Comparison of ENCODE assay signal across 8 cellular contexts in genomic region chr6:2633763-2634150, GRCh38.
DNase-seq lines count a peak whose midpoint lies in the region; ATAC-seq, FAIRE-seq and TF ChIP-seq lines count a peak whose summit lies in the region.
"Had no signal": no experiment of that assay in that cellular context is flagged by ENCODE, and none has a peak within 500 bp of the region (broad histone marks: within the 10 kb centered on the region; RNA-seq: fewer than 3 reads in every experiment).

No MANE protein-coding gene starts in this region.

- DNase-seq in K562 (ENCODE audit: extremely low read depth in 1 of 4, low spot score in 3 of 4) (no peak), HepG2 (ENCODE audit: low spot score) (no peak), GM19240 (ENCODE audit: insufficient read length, low spot score) (no peak)
- DNase-seq in stimulated activated CD4-positive, alpha-beta T cell treated with anti-CD3 and anti-CD28 coated beads, Interleukin-4, amount 100 ng/mL, for 4 hours = no peak

- intact Hi-C loops in K562 (cut with micrococcal nuclease) = loop anchor here (1.0 to 10.0 kb wide), 6 partner anchors 64 to 1037 kb away; no protein-coding TSS in a partner anchor
- intact Hi-C loops in HepG2 (cut with micrococcal nuclease; ENCODE audit: unreplicated experiment) = loop anchor here (1.0 to 10.0 kb wide), 5 partner anchors 61 to 1037 kb away; no protein-coding TSS in a partner anchor

- no peak for ATAC-seq in K562
- ATAC-seq in HepG2 = no peak
- no peak for ATAC-seq in GM18519 (IDR thresholded peaks at IDR 0.05; ENCODE audit: low FRiP score, unreplicated experiment)

- BruUV-seq in K562 (replicated peaks; lab: Mats Ljungman, UMichigan) (no TSS peak), HepG2 (replicated peaks; lab: Mats Ljungman, UMichigan) (no TSS peak)

- no peaks in the 10 kb centered on the region for H4K20me1 ChIP-seq in K562 (replicated peaks; ENCODE audit: control insufficient read depth, insufficient read depth, low read length)
- no peaks in the 10 kb centered on the region for H4K20me1 ChIP-seq in HepG2 (ENCODE audit: insufficient read depth, low read length)

- WGBS in HUES64 = 75% methylated on average over 15 of the region's 15 CpGs
- WGBS in K562 (ENCODE audit: insufficient coverage, low coverage, missing lambda C conversion rate) = 49% methylated on average over 15 of the region's 15 CpGs
- WGBS in HepG2 (ENCODE audit: low lambda C conversion rate) = 79% methylated on average over 15 of the region's 15 CpGs

- H3K9ac ChIP-seq in HUES64 (ENCODE audit: low read depth, low read length) (peak overlapping the region; percentile 48), K562 (ENCODE audit: insufficient read depth in 1 of 2, low read depth in 2 of 2, low read length in 2 of 2) (no peak overlapping the region), HepG2 (ENCODE audit: insufficient read depth, low read depth, low read length) (no peak overlapping the region), stomach smooth muscle (ENCODE audit: low read length in 2 of 2) (peak overlapping the region; percentile 23 to 36)

- POLR2A ChIA-PET in K562 (lab: Yijun Ruan, JAX) = interaction anchor here (1.0 to 1.3 kb wide), 3 partner anchors 8 to 433 kb away, joined by 3 read pairs; no protein-coding TSS in a partner anchor
- POLR2A ChIA-PET in HepG2 (lab: Yijun Ruan, JAX) = no interaction called here

- H3K9me1 ChIP-seq in K562 (ENCODE audit: control insufficient read depth, insufficient read depth, low read length) = no peaks in the 10 kb centered on the region

- TF ChIP-seq EP300 in K562 (IDR thresholded peaks at IDR 0.05; ENCODE audit: low read length) (no peak), HepG2 (IDR thresholded peaks at IDR 0.05; ENCODE audit: low read depth in 2 of 2, low read length in 2 of 2) (no peak), HepG2 (CRISPR knock-in tag; IDR thresholded peaks at IDR 0.05; ENCODE audit: borderline replicate concordance) (no peak)

- H3K79me2 ChIP-seq in K562 (ENCODE audit: control insufficient read depth, insufficient read depth, low read length) (no peaks in the 10 kb centered on the region), HepG2 (ENCODE audit: insufficient read depth, low read length) (no peaks in the 10 kb centered on the region)

- H3K9me3 ChIP-seq in HUES64 (ENCODE audit: insufficient read depth, low read depth, low read length) = no peaks in the 10 kb centered on the region
- H3K9me3 ChIP-seq in K562 (replicated peaks; ENCODE audit: control insufficient read depth, insufficient read depth, low read depth, low read length) = no peaks in the 10 kb centered on the region
- H3K9me3 ChIP-seq in HepG2 (ENCODE audit: low read length) = no peaks in the 10 kb centered on the region
- no peaks in the 10 kb centered on the region for H3K9me3 ChIP-seq in stomach smooth muscle (ENCODE audit: control insufficient read depth in 2 of 2, low read length in 2 of 2)

- FAIRE-seq in K562 (lab: Jason Lieb, UNC) (no peak), HepG2 (lab: Jason Lieb, UNC) (no peak)
- FAIRE-seq: TTC549 had no signal

- CTCF ChIA-PET in K562 (lab: Yijun Ruan, JAX; ENCODE audit: low intra/inter-chr PET ratio) (interaction anchor here (2.0 kb wide), 1 partner anchor 1037 kb away, joined by 9 read pairs; no protein-coding TSS in a partner anchor), HepG2 (lab: Yijun Ruan, JAX; ENCODE audit: low intra/inter-chr PET ratio, low total read pairs) (interaction anchor here (1.6 to 1.9 kb wide), 2 partner anchors 38 to 1037 kb away, joined by 8 read pairs; no protein-coding TSS in a partner anchor)

- H3K4me2 ChIP-seq in K562 (ENCODE audit: insufficient read depth, low read length) = no peak overlapping the region
- H3K4me2 ChIP-seq in HepG2 (ENCODE audit: low read depth, low read length) = peak overlapping the region; percentile 68; the same call in 1 of the 2 replicates

- H2AFZ ChIP-seq in K562 (ENCODE audit: low read depth, low read length) (peak overlapping the region; percentile 51), HepG2 (ENCODE audit: low read length) (no peak overlapping the region)

- peaks cover 25% of the 10 kb centered on the region for H3K4me1 ChIP-seq in HUES64 (ENCODE audit: insufficient read depth, low read length)
- peaks cover 0 to 8% of the 10 kb centered on the region in 2 experiments; a peak in 2 of 5 replicates for H3K4me1 ChIP-seq in K562 (replicated peaks in 1 of 2; ENCODE audit: control insufficient read depth in 2 of 2, insufficient read depth in 2 of 2, low read length in 2 of 2)
- H3K4me1 ChIP-seq in HepG2 (ENCODE audit: insufficient read depth, low read length) = peaks cover 31% of the 10 kb centered on the region
- peaks cover 38% of the 10 kb centered on the region for H3K4me1 ChIP-seq in stomach smooth muscle (ENCODE audit: control insufficient read depth, insufficient read depth, low read length)

- H3K27me3 ChIP-seq in HUES64 (ENCODE audit: insufficient read depth, low read length) (peaks cover 21% of the 10 kb centered on the region), K562 (ENCODE audit: control insufficient read depth in 2 of 2, insufficient read depth in 2 of 2, low read length in 2 of 2) (peaks cover 40 to 72% of the 10 kb centered on the region in 2 experiments; a peak in 4 of 5 replicates), HepG2 (ENCODE audit: control insufficient read depth in 1 of 2, insufficient read depth in 2 of 2, low read length in 2 of 2) (peaks cover 1 to 66% of the 10 kb centered on the region in 2 experiments), stomach smooth muscle (ENCODE audit: control insufficient read depth in 1 of 2, insufficient read depth in 2 of 2, low read length in 2 of 2) (no peaks in the 10 kb centered on the region)

- TF ChIP-seq RAD21 in K562 (CRISPR knock-in tag; conservative IDR thresholded peaks at IDR 0.05 in 1 of 2, IDR thresholded peaks at IDR 0.05 in 1 of 2) (no peak), HepG2 (CRISPR knock-in tag; IDR thresholded peaks at IDR 0.05) (no peak)

- TF ChIP-seq POLR2A in K562 (conservative IDR thresholded peaks at IDR 0.05) = no peak
- TF ChIP-seq POLR2A in HepG2 (IDR thresholded peaks at IDR 0.05; ENCODE audit: insufficient read depth in 1 of 2, low read depth in 2 of 2, low read length in 2 of 2) = no peak

- H3K36me3 ChIP-seq in HUES64 (ENCODE audit: insufficient read depth, low read length) (no peaks in the 10 kb centered on the region), K562 (ENCODE audit: control insufficient read depth, insufficient read depth, low read length) (no peaks in the 10 kb centered on the region), HepG2 (replicated peaks in 1 of 2; ENCODE audit: control insufficient read depth in 1 of 2, insufficient read depth in 2 of 2, low read length in 2 of 2) (no peaks in the 10 kb centered on the region), stomach smooth muscle (ENCODE audit: control insufficient read depth in 2 of 2, insufficient read depth in 2 of 2, low read length in 2 of 2) (no peaks in the 10 kb centered on the region)

- H3K4me3 ChIP-seq in HUES64 (ENCODE audit: low read length) (peak overlapping the region; percentile 47), K562 (no peak overlapping the region), HepG2 (replicated peaks in 1 of 3; ENCODE audit: insufficient read depth in 1 of 3, low read depth in 2 of 3, low read length in 3 of 3) (peak overlapping the region in 1 of 3 experiments; percentile 68; a peak in 1 of 6 replicates), stomach smooth muscle (ENCODE audit: low read length in 2 of 2) (peak overlapping the region in 1 of 2 donors; percentile 67)

- no peak overlapping the region for H3K27ac ChIP-seq in HUES64 (ENCODE audit: low read depth, low read length)
- no peak overlapping the region for H3K27ac ChIP-seq in K562 (ENCODE audit: extremely low read depth, low read depth, low read length)
- no peak overlapping the region for H3K27ac ChIP-seq in HepG2 (ENCODE audit: extremely low read length, insufficient read depth, low read length)
- H3K27ac ChIP-seq in stomach smooth muscle (ENCODE audit: low read length) = peak overlapping the region; percentile 46

- in situ Hi-C loops in K562 (cut with MboI) (no loop called here), HepG2 (cut with HindIII; ENCODE audit: extremely low pct_ligation_motif_present, low pct_unique_long_range_greater_than_20kb) (loop anchor here (5.0 to 10.0 kb wide), 2 partner anchors 429 to 1041 kb away; no protein-coding TSS in a partner anchor)

- no peak for TF ChIP-seq CTCF in K562 (IDR thresholded peaks at IDR 0.05 in 2 of 3, conservative IDR thresholded peaks at IDR 0.05 in 1 of 3; ENCODE audit: insufficient read depth in 2 of 3, low read depth in 1 of 3, low read length in 3 of 3)
- no peak for TF ChIP-seq CTCF in HepG2 (CRISPR knock-in tag; IDR thresholded peaks at IDR 0.05)

TF ChIP-seq in HepG2, 621 proteins besides CTCF, POLR2A, EP300 and RAD21:
- no peak for TF ChIP-seq ATF6 (CRISPR knock-in tag; conservative IDR thresholded peaks at IDR 0.05)
- no peak for TF ChIP-seq HNF4A (CRISPR knock-in tag; IDR thresholded peaks at IDR 0.05)
- TF ChIP-seq ZNF225 (CRISPR knock-in tag; IDR thresholded peaks at IDR 0.05) = no peak
- no peak for TF ChIP-seq ZFP36L1 (CRISPR knock-in tag; IDR thresholded peaks at IDR 0.05)
- no peak for TF ChIP-seq ZNF83 (CRISPR knock-in tag; IDR thresholded peaks at IDR 0.05; ENCODE audit: borderline replicate concordance)
TF ChIP-seq in HepG2: peak in this region for 0.

Comparison
In these comparisons a context has a peak if more than half of its experiments do, and no peak if none do; other contexts are left out.
1. H3K9ac ChIP-seq: peak in HUES64 (single experiment) and stomach smooth muscle (2 of 2); none in K562 (0 of 2) and HepG2 (single experiment).